In genomic region chr13:95281258-95281602, GRCh38 we compare ENCODE assay signal across 11 cellular contexts. TPM values are rescaled to one million over a fixed set of nuclear protein-coding genes. Genes with fewer than 3 reads are reported as not detected.
DNase-seq lines count a peak whose midpoint lies in the region; ATAC-seq and TF ChIP-seq lines count a peak whose summit lies in the region.
"Had no signal": no experiment of that assay in that cellular context is flagged by ENCODE, and none has a peak within 500 bp of the region (broad histone marks: within the 10 kb centered on the region; RNA-seq: fewer than 3 reads in every experiment).

No MANE protein-coding gene starts in this region.

- H3K9me3 ChIP-seq in gastrocnemius medialis (no peaks in the 10 kb centered on the region), MG63 (no peaks in the 10 kb centered on the region)

- peaks cover 2 to 12% of the 10 kb centered on the region in 2 donors for H3K4me1 ChIP-seq in gastrocnemius medialis

- H3K4me3 ChIP-seq in gastrocnemius medialis, result no peak overlapping the region
- H3K4me3 ChIP-seq in MG63, result no peak overlapping the region

- peaks cover 0 to 7% (median 0%) of the 10 kb centered on the region in 3 donors for H3K36me3 Mint-ChIP-seq in immature natural killer cell

- no peaks in the 10 kb centered on the region for H3K9me3 Mint-ChIP-seq in immature natural killer cell

- TF ChIP-seq POLR2A in gastrocnemius medialis (IDR thresholded peaks at IDR 0.05), result no peak

- TF ChIP-seq CTCF in gastrocnemius medialis (IDR thresholded peaks at IDR 0.05 in 4 of 5, conservative IDR thresholded peaks at IDR 0.05 in 1 of 5), result no peak

- H3K27me3 ChIP-seq in gastrocnemius medialis (no peaks in the 10 kb centered on the region), MG63 (no peaks in the 10 kb centered on the region)

- peak; percentile 41 for DNase-seq in NAMALWA (ENCODE audit: low spot score)
- no peak for DNase-seq in gastrocnemius medialis
- no peak for DNase-seq in immature natural killer cell
- DNase-seq in AG08395 (ENCODE audit: low spot score), result no peak
- no peak for DNase-seq in kidney tubule cell (ENCODE audit: low spot score)
- no peak for DNase-seq in MG63
- DNase-seq: NCI-H2107, SHP77 treated with DMSO at 0.1 percent for 48 hours had no signal

- ATAC-seq in GM18909 (IDR thresholded peaks at IDR 0.05; ENCODE audit: poor library complexity, unreplicated experiment) (peak; percentile 30), HG02642 (IDR thresholded peaks at IDR 0.05; ENCODE audit: poor library complexity, unreplicated experiment) (peak; percentile 20), gastrocnemius medialis (peak in 1 of 2 donors; percentile 51)

- no peaks in the 10 kb centered on the region for H3K27me3 Mint-ChIP-seq in immature natural killer cell (ENCODE audit: low read depth in 3 of 3)
- H3K27me3 Mint-ChIP-seq: progenitor cell of endocrine pancreas had no signal

- H3K27ac ChIP-seq in gastrocnemius medialis, result peak overlapping the region in 3 of 4 donors; percentile 46 to 73 (median 62)

- intact Hi-C loops in gastrocnemius medialis (cut with DNase I; ENCODE audit: low total_unique reads), result no loop called here

- H3K36me3 ChIP-seq in gastrocnemius medialis (no peaks in the 10 kb centered on the region), MG63 (0 out of 2 replicates have a peak, but pooled peaks cover 2% of the 10 kb centered on the region)

- in situ Hi-C loops in gastrocnemius medialis (cut with MboI; ENCODE audit: low sequenced_read_pairs in 4 of 4), result no loop called here

- H3K4me1 Mint-ChIP-seq in immature natural killer cell, result no peaks in the 10 kb centered on the region

- H3K27ac Mint-ChIP-seq in immature natural killer cell, result no peak overlapping the region
- H3K27ac Mint-ChIP-seq: progenitor cell of endocrine pancreas had no signal

- H3K4me3 Mint-ChIP-seq in immature natural killer cell, result no peak overlapping the region

RNA-seq across cellular contexts. Expression of gene ABCC4, which starts 20.0 kb away (rescaled TPM):
- 10 to 100 TPM in 2 of 4 donors, 1 to 10 TPM in 2; 5.4 to 16.2 (median 11.9) TPM for total RNA-seq in gastrocnemius medialis
- 1 to 10 TPM; 2.8 to 3.9 (median 3.0) TPM for polyA plus RNA-seq in immature natural killer cell
- 9.4 and 11.3 TPM in 2 replicates for total RNA-seq in MG63 (2014; rRNA removed; shearing (Covaris generic); ENCODE audit: low replicate concordance)
